17 cellular contexts compared by ENCODE assay signal in genomic region chr3:151391715-151392114, GRCh38. TPM values are rescaled to one million over a fixed set of nuclear protein-coding genes. Genes with fewer than 3 reads are reported as not detected.
A peak's percentile ranks its signal among the peaks of the same experiment; 100 is the strongest.
DNase-seq lines count a peak whose midpoint lies in the region; ATAC-seq and TF ChIP-seq lines count a peak whose summit lies in the region.
"Had no signal": no experiment of that assay in that cellular context is flagged by ENCODE, and none has a peak within 500 bp of the region (broad histone marks: within the 10 kb centered on the region; RNA-seq: fewer than 3 reads in every experiment).

No MANE protein-coding gene starts in this region.

- H3K36me3 Mint-ChIP-seq in endodermal cell (ENCODE audit: low read depth): peaks cover 28% of the 10 kb centered on the region
- H3K36me3 Mint-ChIP-seq: CD8-positive, alpha-beta T cell had no signal

- peak overlapping the region; percentile 57 for H3K4me2 ChIP-seq in DOHH2 (ENCODE audit: low read length)
- peak overlapping the region; percentile 54 for H3K4me2 ChIP-seq in Karpas-422 (ENCODE audit: low read depth, low read length, poor library complexity, severe bottlenecking)
- peak overlapping the region; percentile 56 for H3K4me2 ChIP-seq in SU-DHL-6 (ENCODE audit: low read depth, low read length, poor library complexity, severe bottlenecking)

- no peaks in the 10 kb centered on the region for H3K9me3 ChIP-seq in DOHH2 (ENCODE audit: control insufficient read depth, insufficient read depth, low read length)
- no peaks in the 10 kb centered on the region for H3K9me3 ChIP-seq in Karpas-422 (ENCODE audit: low read length)
- H3K9me3 ChIP-seq in SU-DHL-6 (ENCODE audit: insufficient read depth, low read length): no peaks in the 10 kb centered on the region
- H3K9me3 ChIP-seq in neutrophil: no peaks in the 10 kb centered on the region
- H3K9me3 ChIP-seq in endodermal cell (ENCODE audit: control insufficient read depth, low read length): no peaks in the 10 kb centered on the region
- H3K9me3 ChIP-seq: BE2C, SJCRH30 had no signal

- H3K79me2 ChIP-seq in DOHH2 (ENCODE audit: control insufficient read depth, low read length): no peaks in the 10 kb centered on the region
- no peaks in the 10 kb centered on the region for H3K79me2 ChIP-seq in Karpas-422 (ENCODE audit: low read length)
- H3K79me2 ChIP-seq in SU-DHL-6 (ENCODE audit: insufficient read depth, low read length): peaks cover 8% of the 10 kb centered on the region; the same call in 1 of the 2 replicates

- H3K27ac Mint-ChIP-seq in endodermal cell: no peak overlapping the region
- H3K27ac Mint-ChIP-seq: CD8-positive, alpha-beta T cell had no signal

- no peaks in the 10 kb centered on the region for H3K27me3 Mint-ChIP-seq in endodermal cell (ENCODE audit: insufficient read depth)

- H3K4me3 Mint-ChIP-seq in endodermal cell: no peak overlapping the region
- H3K4me3 Mint-ChIP-seq: CD8-positive, alpha-beta T cell had no signal

- H3K4me1 ChIP-seq in DOHH2 (ENCODE audit: control insufficient read depth, low read length) (peaks cover 89% of the 10 kb centered on the region), Karpas-422 (ENCODE audit: low read length) (peaks cover 70% of the 10 kb centered on the region), neutrophil (ENCODE audit: control insufficient read depth in 1 of 2, insufficient read depth in 1 of 2, low read depth in 1 of 2, low read length in 1 of 2) (peaks cover 33 to 40% of the 10 kb centered on the region in 2 experiments), endodermal cell (ENCODE audit: control insufficient read depth, insufficient read depth, low read length) (no peaks in the 10 kb centered on the region)
- H3K4me1 ChIP-seq: BE2C, SJCRH30 had no signal

- in situ Hi-C loops in GM13977 (cut with MboI; ENCODE audit: low pct_unique_long_range_greater_than_20kb, low sequenced_read_pairs, unreplicated experiment): no loop called here

- H3K27ac ChIP-seq in DOHH2 (ENCODE audit: low read depth, low read length) (peak overlapping the region; percentile 35), Karpas-422 (ENCODE audit: low read length) (peak overlapping the region; percentile 70; the same call in 1 of the 2 replicates), SU-DHL-6 (ENCODE audit: low read depth, low read length) (peak overlapping the region; percentile 94), neutrophil (peak overlapping the region; percentile 55), endodermal cell (ENCODE audit: low read depth, low read length) (no peak overlapping the region)
- H3K27ac ChIP-seq: SJCRH30 had no signal

- H3K9ac ChIP-seq in Karpas-422 (ENCODE audit: low read length): no peak overlapping the region
- peak overlapping the region; percentile 54 for H3K9ac ChIP-seq in SU-DHL-6 (ENCODE audit: low read length)
- H3K9ac ChIP-seq in endodermal cell (ENCODE audit: extremely low read depth, low read length, poor library complexity, severe bottlenecking): no peak overlapping the region

- H3K4me1 Mint-ChIP-seq in endodermal cell: peaks cover 3% of the 10 kb centered on the region

- H3K9me2 ChIP-seq in DOHH2 (replicated peaks; ENCODE audit: control insufficient read depth, low read length) (no peaks in the 10 kb centered on the region), Karpas-422 (replicated peaks; ENCODE audit: insufficient read depth, low read length) (no peaks in the 10 kb centered on the region), SU-DHL-6 (replicated peaks; ENCODE audit: insufficient read depth, low read length) (no peaks in the 10 kb centered on the region)

- H3K9me3 Mint-ChIP-seq in endodermal cell: peaks cover 1% of the 10 kb centered on the region
- H3K9me3 Mint-ChIP-seq: CD8-positive, alpha-beta T cell had no signal

- H3K36me3 ChIP-seq in DOHH2 (ENCODE audit: control insufficient read depth, low read length): peaks cover 22% of the 10 kb centered on the region
- no peaks in the 10 kb centered on the region; the same call in 1 of the 2 replicates for H3K36me3 ChIP-seq in Karpas-422 (ENCODE audit: insufficient read depth, low read length)
- peaks cover 20% of the 10 kb centered on the region; the same call in 1 of the 2 replicates for H3K36me3 ChIP-seq in SU-DHL-6 (ENCODE audit: low read length)
- no peaks in the 10 kb centered on the region for H3K36me3 ChIP-seq in neutrophil
- peaks cover 19% of the 10 kb centered on the region for H3K36me3 ChIP-seq in endodermal cell (ENCODE audit: control insufficient read depth, insufficient read depth, low read length)
- H3K36me3 ChIP-seq: BE2C, SJCRH30 had no signal

- no peak for ATAC-seq in HG02798 (IDR thresholded peaks at IDR 0.05; ENCODE audit: poor library complexity, unreplicated experiment)
- ATAC-seq: CD8-positive, alpha-beta T cell had no signal

- H4K20me1 ChIP-seq in DOHH2 (ENCODE audit: control insufficient read depth, insufficient read depth, low read depth, low read length) (no peaks in the 10 kb centered on the region), Karpas-422 (ENCODE audit: insufficient read depth, low read depth, low read length) (no peaks in the 10 kb centered on the region), SU-DHL-6 (ENCODE audit: low read depth, low read length) (no peaks in the 10 kb centered on the region)

- H3K27me3 ChIP-seq in DOHH2 (ENCODE audit: control insufficient read depth, low read length) (no peaks in the 10 kb centered on the region), Karpas-422 (ENCODE audit: low read length) (no peaks in the 10 kb centered on the region), SU-DHL-6 (ENCODE audit: low read length) (no peaks in the 10 kb centered on the region), neutrophil (no peaks in the 10 kb centered on the region), endodermal cell (ENCODE audit: control insufficient read depth, insufficient read depth, low read length, poor library complexity, severe bottlenecking) (no peaks in the 10 kb centered on the region)
- H3K27me3 ChIP-seq: BE2C, SJCRH30 had no signal

- 100% methylated on average over 1 to 2 of the region's 2 CpGs for WGBS in endodermal cell (ENCODE audit: insufficient coverage in 1 of 2, insufficient read length in 1 of 2), 2 experiments

- H3K4me3 ChIP-seq in DOHH2 (ENCODE audit: low read length) (peak overlapping the region; percentile 37), Karpas-422 (ENCODE audit: low read length) (no peak overlapping the region), SU-DHL-6 (ENCODE audit: insufficient read depth, low read length, poor library complexity, severe bottlenecking) (no peak overlapping the region), neutrophil (ENCODE audit: low read depth in 1 of 2, low read length in 1 of 2) (no peak overlapping the region), endodermal cell (ENCODE audit: low read length) (no peak overlapping the region)
- H3K4me3 ChIP-seq: SJCRH30 had no signal

- H3F3A ChIP-seq in DOHH2 (ENCODE audit: control insufficient read depth, insufficient read depth): peaks cover 24% of the 10 kb centered on the region
- H3F3A ChIP-seq in SU-DHL-6 (ENCODE audit: insufficient read depth): peaks cover 28% of the 10 kb centered on the region

- no peak for DNase-seq in Karpas-422
- no peak for DNase-seq in endodermal cell
- DNase-seq in GM13977 (ENCODE audit: low spot score): no peak
- DNase-seq: BE2C; CD8-positive, alpha-beta T cell; GOT3; NCI-H1436; NCI-H2029; NCI-H510A treated with DMSO at 0.1 percent for 48 hours; OCI-M1; SJCRH30 had no signal

- peak overlapping the region; percentile 58 for H2AFZ ChIP-seq in Karpas-422 (ENCODE audit: low read length)
- no peak overlapping the region for H2AFZ ChIP-seq in SU-DHL-6 (ENCODE audit: low read depth, low read length, severe bottlenecking)

- no peak for TF ChIP-seq CTCF in DOHH2 (IDR thresholded peaks at IDR 0.05; ENCODE audit: low read depth, low read length, poor library complexity, severe bottlenecking)
- TF ChIP-seq CTCF in SU-DHL-6 (IDR thresholded peaks at IDR 0.05; ENCODE audit: insufficient read depth, low read length, poor library complexity, severe bottlenecking): no peak
- no peak for TF ChIP-seq CTCF in neutrophil (IDR thresholded peaks at IDR 0.05)
- no peak for TF ChIP-seq CTCF in endodermal cell (conservative IDR thresholded peaks at IDR 0.05)
- TF ChIP-seq CTCF in GM13977 (IDR thresholded peaks at IDR 0.05; ENCODE audit: extremely low read depth, insufficient read depth, missing control alignments): no peak

RNA-seq across cellular contexts. Expression of gene P2RY12, which starts 7.2 kb away (rescaled TPM):
- not detected in 2 replicates for total RNA-seq in Karpas-422 (2014; rRNA removed; shearing (Covaris generic); ENCODE audit: low replicate concordance)
- not detected for total RNA-seq in endodermal cell
- polyA plus RNA-seq in endodermal cell (2013, experiment 1 of 2): not detected
- not detected for polyA plus RNA-seq in endodermal cell (2013, experiment 2 of 2)
- total RNA-seq: CD8-positive, alpha-beta T cell; LHCN-M2; RPMI7951; SJCRH30 had no signal
